Comparison of ENCODE assay signal across 9 cellular contexts in genomic region chr7:149720372-149721083, GRCh38. TPM values are rescaled to one million over a fixed set of nuclear protein-coding genes. Genes with fewer than 3 reads are reported as not detected.
DNase-seq lines count a peak whose midpoint lies in the region; ATAC-seq and TF ChIP-seq lines count a peak whose summit lies in the region.
"Had no signal": no experiment of that assay in that cellular context is flagged by ENCODE, and none has a peak within 500 bp of the region (broad histone marks: within the 10 kb centered on the region; RNA-seq: fewer than 3 reads in every experiment).

No MANE protein-coding gene starts in this region.

- H3K27ac Mint-ChIP-seq in effector memory CD8-positive, alpha-beta T cell: no peak overlapping the region

- WGBS in esophagus muscularis mucosa: 86% methylated on average over 20 of the region's 22 CpGs

- intact Hi-C loops in esophagus muscularis mucosa (cut with DNase I): no loop called here

- H3K36me3 Mint-ChIP-seq in effector memory CD8-positive, alpha-beta T cell (ENCODE audit: insufficient read depth): peaks cover 13% of the 10 kb centered on the region

- H3K27me3 ChIP-seq in esophagus muscularis mucosa: no peaks in the 10 kb centered on the region

- DNase-seq in COLO829 (ENCODE audit: low spot score) (peak; percentile 96), myocyte (ENCODE audit: low read depth) (peak; percentile 22), DMS79 treated with DMSO at 0.1 percent for 48 hours (lab: John Stamatoyannopoulos, UW) (no peak), esophagus muscularis mucosa (ENCODE audit: extremely low spot score) (no peak)
- no peak for DNase-seq in effector memory CD8-positive, alpha-beta T cell
- DNase-seq: NCI-H1048 had no signal

- peak overlapping the region in 1 of 2 donors; percentile 21 for H3K4me3 Mint-ChIP-seq in effector memory CD8-positive, alpha-beta T cell

- H3K27me3 Mint-ChIP-seq in effector memory CD8-positive, alpha-beta T cell: no peaks in the 10 kb centered on the region

- H3K36me3 ChIP-seq in esophagus muscularis mucosa: peaks cover 44 to 67% (median 54%) of the 10 kb centered on the region in 4 donors

- no peak overlapping the region for H3K27ac ChIP-seq in esophagus muscularis mucosa (replicated peaks in 1 of 4)

- peaks cover 23 to 41% (median 38%) of the 10 kb centered on the region in 4 donors for H3K4me1 ChIP-seq in esophagus muscularis mucosa

- H3K4me1 Mint-ChIP-seq in effector memory CD8-positive, alpha-beta T cell (ENCODE audit: low read depth in 2 of 2): peaks cover 16 to 22% of the 10 kb centered on the region in 2 donors

- ATAC-seq in HG02763 (IDR thresholded peaks at IDR 0.05; ENCODE audit: unreplicated experiment) (peak; percentile 63), HG03521 (IDR thresholded peaks at IDR 0.05; ENCODE audit: unreplicated experiment) (no peak), HG02981 (IDR thresholded peaks at IDR 0.05; ENCODE audit: unreplicated experiment) (no peak)
- peak; percentile 37 for ATAC-seq in effector memory CD8-positive, alpha-beta T cell (replicated peaks)

- no peak for TF ChIP-seq POLR2A in esophagus muscularis mucosa (IDR thresholded peaks at IDR 0.05; ENCODE audit: low read depth)

- H3K9me3 Mint-ChIP-seq in effector memory CD8-positive, alpha-beta T cell: no peaks in the 10 kb centered on the region

- no peaks in the 10 kb centered on the region for H3K9me3 ChIP-seq in esophagus muscularis mucosa

- no peak for TF ChIP-seq EP300 in esophagus muscularis mucosa (IDR thresholded peaks at IDR 0.05)

- TF ChIP-seq CTCF in esophagus muscularis mucosa (IDR thresholded peaks at IDR 0.05): no peak

- H3K4me3 ChIP-seq in esophagus muscularis mucosa: no peak overlapping the region

RNA-seq across cellular contexts. Expression of gene ZNF467, which starts 52.9 kb away (rescaled TPM):
- total RNA-seq in myocyte: 2.5 and 5.3 TPM in 2 replicates
- polyA plus RNA-seq in myocyte (2012): 0.10 TPM
- 10 to 100 TPM; 10.3 to 12.4 (median 11.0) TPM for total RNA-seq in esophagus muscularis mucosa

Comparison
In these comparisons a context has a peak if more than half of its experiments do, and no peak if none do; other contexts are left out.
1. DNase-seq: peak in COLO829 (single experiment) and myocyte (single experiment); none in effector memory CD8-positive, alpha-beta T cell (0 of 3), DMS79 treated with DMSO at 0.1 percent for 48 hours (single experiment) and esophagus muscularis mucosa (single experiment).
2. ATAC-seq: peak in HG02763 (single experiment) and effector memory CD8-positive, alpha-beta T cell (single experiment); none in HG03521 (single experiment) and HG02981 (single experiment).